ENCODE assay signal across 24 cellular contexts in the genomic region with DNA sequence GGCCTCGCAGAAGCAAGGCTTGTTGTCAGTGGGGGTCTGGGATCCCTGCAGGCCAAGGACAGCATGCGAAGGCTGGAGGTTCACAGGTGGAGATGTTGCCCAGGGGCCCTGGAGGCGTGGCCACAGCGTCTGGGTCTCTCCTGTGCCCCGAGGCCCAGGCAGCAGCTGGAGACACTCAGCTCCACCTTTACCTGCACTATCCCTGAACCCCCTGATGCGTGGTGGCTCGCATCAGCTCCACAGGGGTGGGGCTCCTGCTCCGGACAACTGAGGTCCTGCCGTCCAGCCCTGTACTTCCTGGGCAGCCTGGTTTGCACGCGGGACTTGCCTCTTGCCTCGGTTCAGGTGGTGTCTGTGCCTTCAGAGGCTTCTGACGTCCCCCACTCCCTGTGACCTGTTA.
"Had no signal": no experiment of that assay in that cellular context is flagged by ENCODE, and none has a peak within 500 bp of the region (broad histone marks: within the 10 kb centered on the region; RNA-seq: fewer than 3 reads in every experiment).

No MANE protein-coding gene starts in this region.

- H3K27me3 ChIP-seq: gastrocnemius medialis, sigmoid colon, testis, upper lobe of left lung, vagina had no signal

- H3K4me1 ChIP-seq: gastrocnemius medialis, prostate gland had no signal

- H3K36me3 Mint-ChIP-seq: memory B cell; naive B cell; natural killer cell treated with Interleukin-12 subunit alpha and Interleukin-12 subunit beta and Interleukin-15 and Interleukin-18, amount 100 ng/mL, for 72 hours; stimulated activated memory B cell treated with anti-CD40 and anti-IgM and Interleukin-4, amounts not matched to agents 10 μg/mL and 1 μg/mL and 100 μg/mL, for 72 hours had no signal

- H3K4me3 Mint-ChIP-seq: memory B cell; naive B cell; natural killer cell treated with Interleukin-12 subunit alpha and Interleukin-12 subunit beta and Interleukin-15 and Interleukin-18, amount 100 ng/mL, for 72 hours; neural crest cell; stimulated activated memory B cell treated with anti-CD40 and anti-IgM and Interleukin-4, amounts not matched to agents 10 μg/mL and 1 μg/mL and 100 μg/mL, for 72 hours had no signal

- DNase-seq: cerebellar nuclear complex; dorsolateral prefrontal cortex; effector CD4-positive, alpha-beta T cell; foreskin fibroblast; gastrocnemius medialis; head of caudate nucleus; hippocampal formation; left colon; naive B cell; sigmoid colon; stimulated activated CD4-positive, alpha-beta T cell treated with anti-CD3 and anti-CD28 coated beads, Interleukin-4, amount 100 ng/mL, for 4 hours; stimulated activated naive CD8-positive, alpha-beta T cell treated with anti-CD3 and anti-CD28 coated beads, Interleukin-15, Interleukin-2, amounts not matched to agents 100 U/mL and 50 U/mL, for 24 hours; substantia nigra; testis; tibial artery had no signal

- H3K36me3 ChIP-seq: gastrocnemius medialis, prostate gland, sigmoid colon, tibial artery, upper lobe of left lung, vagina had no signal

- ATAC-seq: gastrocnemius medialis; left colon; natural killer cell treated with Interleukin-12 subunit alpha and Interleukin-12 subunit beta and Interleukin-15 and Interleukin-18, amount 100 ng/mL, for 72 hours; right cardiac atrium; stimulated activated memory B cell treated with anti-CD40 and anti-IgM and Interleukin-4, amounts not matched to agents 10 μg/mL and 1 μg/mL and 100 μg/mL, for 72 hours; stimulated activated naive CD8-positive, alpha-beta T cell treated with anti-CD3 and anti-CD28 coated beads, Interleukin-15, Interleukin-2, amounts not matched to agents 100 U/mL and 50 U/mL, for 24 hours had no signal

- H3K4me1 Mint-ChIP-seq: memory B cell; naive B cell; stimulated activated memory B cell treated with anti-CD40 and anti-IgM and Interleukin-4, amounts not matched to agents 10 μg/mL and 1 μg/mL and 100 μg/mL, for 72 hours had no signal

- H3K9me3 ChIP-seq: gastrocnemius medialis, prostate gland, sigmoid colon, testis, tibial artery, upper lobe of left lung, vagina had no signal

- H3K9me3 Mint-ChIP-seq: memory B cell; naive B cell; natural killer cell treated with Interleukin-12 subunit alpha and Interleukin-12 subunit beta and Interleukin-15 and Interleukin-18, amount 100 ng/mL, for 72 hours; neural crest cell; stimulated activated memory B cell treated with anti-CD40 and anti-IgM and Interleukin-4, amounts not matched to agents 10 μg/mL and 1 μg/mL and 100 μg/mL, for 72 hours had no signal

- H3K4me3 ChIP-seq: dorsolateral prefrontal cortex, gastrocnemius medialis, lung, prostate gland, sigmoid colon, testis, tibial artery, upper lobe of left lung, vagina had no signal

- H3K27ac ChIP-seq: dorsolateral prefrontal cortex, gastrocnemius medialis, prostate gland, sigmoid colon, testis, tibial artery, upper lobe of left lung, vagina had no signal

- H3K27ac Mint-ChIP-seq: memory B cell; naive B cell; natural killer cell treated with Interleukin-12 subunit alpha and Interleukin-12 subunit beta and Interleukin-15 and Interleukin-18, amount 100 ng/mL, for 72 hours; stimulated activated memory B cell treated with anti-CD40 and anti-IgM and Interleukin-4, amounts not matched to agents 10 μg/mL and 1 μg/mL and 100 μg/mL, for 72 hours had no signal

- H3K27me3 Mint-ChIP-seq: natural killer cell treated with Interleukin-12 subunit alpha and Interleukin-12 subunit beta and Interleukin-15 and Interleukin-18, amount 100 ng/mL, for 72 hours had no signal
